In the genomic region with DNA sequence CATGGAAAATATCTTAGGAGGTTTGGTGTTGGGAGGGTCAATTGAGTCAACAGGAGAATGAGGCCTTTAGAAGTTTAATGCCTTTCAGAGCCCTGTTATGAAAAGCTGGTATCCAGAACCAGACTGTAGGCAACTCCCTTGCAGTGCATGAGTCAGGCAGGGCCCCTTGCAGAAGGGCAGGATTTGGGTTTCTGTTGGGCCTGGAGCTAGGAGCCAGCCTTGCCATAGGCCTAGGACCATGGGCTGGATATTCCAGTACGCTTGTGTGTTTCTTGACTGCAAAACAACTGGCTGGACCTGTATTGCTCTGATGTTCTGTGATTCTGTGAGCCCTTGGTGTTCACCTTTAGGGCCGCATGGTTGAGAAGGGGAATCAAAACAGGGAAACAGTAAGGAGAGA, we compare ENCODE assay signal across 15 cellular contexts.
DNase-seq lines count a peak whose midpoint lies in the region; ATAC-seq and TF ChIP-seq lines count a peak whose summit lies in the region.
"Had no signal": no experiment of that assay in that cellular context is flagged by ENCODE, and none has a peak within 500 bp of the region (broad histone marks: within the 10 kb centered on the region; RNA-seq: fewer than 3 reads in every experiment).

No MANE protein-coding gene starts in this region.

- ATAC-seq in T-helper 17 cell (no peak), left lobe of liver (no peak)
- no peak for ATAC-seq in CD4-positive, alpha-beta T cell (ENCODE audit: poor library complexity)
- ATAC-seq: GM12878, GM23338 had no signal

- H3K9me3 Mint-ChIP-seq in activated CD4-positive, alpha-beta T cell treated with anti-CD3 and anti-CD28 coated beads, Interleukin-2, amount 10 ng/mL, durations not matched to agents 24 days and 14 days = peaks cover 24% of the 10 kb centered on the region
- H3K9me3 Mint-ChIP-seq in CD14-positive monocyte = peaks cover 0 to 3% (median 0%) of the 10 kb centered on the region in 7 donors
- H3K9me3 Mint-ChIP-seq in dendritic cell treated with granulocyte-macrophage colony-stimulating factor and Interleukin-4, amounts not matched to agents 40 ng/mL and 50 ng/mL, for 4 days = no peaks in the 10 kb centered on the region
- H3K9me3 Mint-ChIP-seq in CD4-positive, alpha-beta T cell = no peaks in the 10 kb centered on the region
- H3K9me3 Mint-ChIP-seq: GM23338 had no signal

- intact Hi-C loops in activated CD4-positive, alpha-beta T cell treated with anti-CD3 and anti-CD28 coated beads, Interleukin-2, amount 10 ng/mL, durations not matched to agents 24 days and 14 days (cut with micrococcal nuclease) = no loop called here
- intact Hi-C loops in CD14-positive monocyte (cut with micrococcal nuclease) = no loop called here
- intact Hi-C loops in dendritic cell treated with granulocyte-macrophage colony-stimulating factor and Interleukin-4, amounts not matched to agents 40 ng/mL and 50 ng/mL, for 4 days (cut with micrococcal nuclease) = no loop called here
- intact Hi-C loops in CD4-positive, alpha-beta T cell (cut with DNase I, micrococcal nuclease) = no loop called here

- no peak overlapping the region for H3K27ac ChIP-seq in CD4-positive, alpha-beta T cell (ENCODE audit: low read depth, low read length)
- H3K27ac ChIP-seq: PC-9 had no signal

- no peaks in the 10 kb centered on the region for H3K27me3 Mint-ChIP-seq in activated CD4-positive, alpha-beta T cell treated with anti-CD3 and anti-CD28 coated beads, Interleukin-2, amount 10 ng/mL, durations not matched to agents 24 days and 14 days
- H3K27me3 Mint-ChIP-seq in CD14-positive monocyte (ENCODE audit: low read depth in 3 of 3) (peaks cover 0 to 2% (median 0%) of the 10 kb centered on the region in 3 donors), T-helper 17 cell (peaks cover 4% of the 10 kb centered on the region)
- peaks cover 9% of the 10 kb centered on the region for H3K27me3 Mint-ChIP-seq in dendritic cell treated with granulocyte-macrophage colony-stimulating factor and Interleukin-4, amounts not matched to agents 40 ng/mL and 50 ng/mL, for 4 days
- H3K27me3 Mint-ChIP-seq in CD4-positive, alpha-beta T cell = no peaks in the 10 kb centered on the region

- H3K27ac Mint-ChIP-seq in activated CD4-positive, alpha-beta T cell treated with anti-CD3 and anti-CD28 coated beads, Interleukin-2, amount 10 ng/mL, durations not matched to agents 24 days and 14 days = no peak overlapping the region
- peak overlapping the region in 4 of 7 donors; percentile 9 to 58 (median 36) for H3K27ac Mint-ChIP-seq in CD14-positive monocyte
- H3K27ac Mint-ChIP-seq in T-helper 17 cell = peak overlapping the region; percentile 87
- peak overlapping the region; percentile 50 for H3K27ac Mint-ChIP-seq in dendritic cell treated with granulocyte-macrophage colony-stimulating factor and Interleukin-4, amounts not matched to agents 40 ng/mL and 50 ng/mL, for 4 days
- H3K27ac Mint-ChIP-seq in CD4-positive, alpha-beta T cell = no peak overlapping the region
- H3K27ac Mint-ChIP-seq: GM23338 had no signal

- POLR2A ChIA-PET in CD4-positive, alpha-beta T cell (lab: Charles Lee) = no interaction called here

- no peaks in the 10 kb centered on the region for H3K27me3 ChIP-seq in CD4-positive, alpha-beta T cell (ENCODE audit: control insufficient read depth, insufficient read depth, low read length)

- peaks cover 43% of the 10 kb centered on the region for H3K4me1 Mint-ChIP-seq in activated CD4-positive, alpha-beta T cell treated with anti-CD3 and anti-CD28 coated beads, Interleukin-2, amount 10 ng/mL, durations not matched to agents 24 days and 14 days
- H3K4me1 Mint-ChIP-seq in CD14-positive monocyte (peaks cover 38% of the 10 kb centered on the region), T-helper 17 cell (peaks cover 14% of the 10 kb centered on the region)
- H3K4me1 Mint-ChIP-seq in dendritic cell treated with granulocyte-macrophage colony-stimulating factor and Interleukin-4, amounts not matched to agents 40 ng/mL and 50 ng/mL, for 4 days (ENCODE audit: low read depth) = peaks cover 57% of the 10 kb centered on the region
- peaks cover 14% of the 10 kb centered on the region for H3K4me1 Mint-ChIP-seq in CD4-positive, alpha-beta T cell (ENCODE audit: low read depth)
- H3K4me1 Mint-ChIP-seq: GM23338 had no signal

- H3K9me3 ChIP-seq in T-helper 17 cell (ENCODE audit: control insufficient read depth, low read length, poor library complexity, severe bottlenecking) = no peaks in the 10 kb centered on the region
- no peaks in the 10 kb centered on the region for H3K9me3 ChIP-seq in CD4-positive, alpha-beta T cell (ENCODE audit: control insufficient read depth, low read length)

- no peak overlapping the region for H3K4me3 Mint-ChIP-seq in activated CD4-positive, alpha-beta T cell treated with anti-CD3 and anti-CD28 coated beads, Interleukin-2, amount 10 ng/mL, durations not matched to agents 24 days and 14 days
- H3K4me3 Mint-ChIP-seq in CD14-positive monocyte = no peak overlapping the region
- no peak overlapping the region for H3K4me3 Mint-ChIP-seq in T-helper 17 cell
- no peak overlapping the region for H3K4me3 Mint-ChIP-seq in dendritic cell treated with granulocyte-macrophage colony-stimulating factor and Interleukin-4, amounts not matched to agents 40 ng/mL and 50 ng/mL, for 4 days
- no peak overlapping the region for H3K4me3 Mint-ChIP-seq in CD4-positive, alpha-beta T cell
- H3K4me3 Mint-ChIP-seq: GM23338 had no signal

- TF ChIP-seq CTCF in CD14-positive monocyte (IDR thresholded peaks at IDR 0.05) = no peak
- no peak for TF ChIP-seq CTCF in CD4-positive, alpha-beta T cell (IDR thresholded peaks at IDR 0.05)

- H3K36me3 Mint-ChIP-seq in activated CD4-positive, alpha-beta T cell treated with anti-CD3 and anti-CD28 coated beads, Interleukin-2, amount 10 ng/mL, durations not matched to agents 24 days and 14 days (ENCODE audit: low read depth) = peaks cover 14% of the 10 kb centered on the region
- H3K36me3 Mint-ChIP-seq in CD14-positive monocyte (peaks cover 0 to 2% of the 10 kb centered on the region in 2 donors), T-helper 17 cell (ENCODE audit: low read depth) (peaks cover 2% of the 10 kb centered on the region)
- H3K36me3 Mint-ChIP-seq in dendritic cell treated with granulocyte-macrophage colony-stimulating factor and Interleukin-4, amounts not matched to agents 40 ng/mL and 50 ng/mL, for 4 days (ENCODE audit: low read depth) = no peaks in the 10 kb centered on the region
- no peaks in the 10 kb centered on the region for H3K36me3 Mint-ChIP-seq in CD4-positive, alpha-beta T cell (ENCODE audit: low read depth)

- DNase-seq in activated CD4-positive, alpha-beta T cell treated with anti-CD3 and anti-CD28 coated beads, Interleukin-2, amount 10 ng/mL, durations not matched to agents 24 days and 14 days = peak; percentile 54
- DNase-seq in activated CD4-positive, alpha-beta T cell treated with anti-CD3 and anti-CD28 coated beads for 48 hours = no peak
- DNase-seq in CD14-positive monocyte (ENCODE audit: low spot score) = no peak
- no peak for DNase-seq in T-helper 17 cell
- no peak for DNase-seq in CD4-positive, alpha-beta T cell
- no peak for DNase-seq in Kasumi-1 (lab: John Stamatoyannopoulos, UW)
- no peak for DNase-seq in left lobe of liver (ENCODE audit: low spot score)
- DNase-seq: DMS79, NCI-H1092, NCI-H345, NCI-H526 treated with DMSO at 0.1 percent for 48 hours, PC-9 had no signal

- CTCF ChIA-PET in CD4-positive, alpha-beta T cell (lab: Charles Lee) = interaction anchor here (0.6 kb wide), 1 partner anchor 18 kb away, joined by 3 read pairs; no protein-coding TSS in a partner anchor

Comparison
In these comparisons a context has a peak if more than half of its experiments do, and no peak if none do; other contexts are left out.
1. H3K27ac Mint-ChIP-seq: peak in CD14-positive monocyte (4 of 7), T-helper 17 cell (single experiment) and dendritic cell treated with granulocyte-macrophage colony-stimulating factor and Interleukin-4, amounts not matched to agents 40 ng/mL and 50 ng/mL, for 4 days (single experiment); none in activated CD4-positive, alpha-beta T cell treated with anti-CD3 and anti-CD28 coated beads, Interleukin-2, amount 10 ng/mL, durations not matched to agents 24 days and 14 days (single experiment) and CD4-positive, alpha-beta T cell (single experiment).